Comparison of ENCODE assay signal across 6 cellular contexts in the genomic region with DNA sequence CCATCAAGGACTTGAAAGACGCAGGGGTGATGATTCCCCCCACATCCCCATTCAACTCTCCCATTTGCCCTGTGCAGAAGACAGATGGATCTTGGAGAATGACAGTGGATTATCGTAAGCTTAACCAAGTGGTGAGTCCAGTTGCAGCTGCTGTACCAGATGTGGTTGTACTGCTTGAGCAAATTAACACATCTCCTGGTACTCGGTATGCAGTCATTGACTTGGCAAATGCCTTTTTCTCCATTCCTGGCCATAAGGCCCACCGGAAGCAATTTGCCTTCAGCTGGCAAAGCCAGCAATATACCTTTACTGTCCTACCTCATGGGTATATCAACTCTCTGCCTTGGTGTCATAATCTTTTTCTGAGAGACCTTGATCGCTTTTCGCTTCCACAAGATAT.
DNase-seq lines count a peak whose midpoint lies in the region; ATAC-seq and TF ChIP-seq lines count a peak whose summit lies in the region.
"Not testable (repeated sequence)": the region's sequence is repeated elsewhere in the genome, so short reads cannot be mapped to it uniquely, and the experiment has no call there.

No MANE protein-coding gene starts in this region.

- H3K4me3 Mint-ChIP-seq in CD4-positive, alpha-beta memory T cell; natural killer cell: not testable (repeated sequence)

- CTCF ChIA-PET in CD4-positive, alpha-beta memory T cell (lab: Charles Lee; ENCODE audit: partially characterized antibody); HEK293 (lab: Yijun Ruan, JAX): not testable (repeated sequence)

- not testable (repeated sequence) for ATAC-seq in natural killer cell

- POLR2A ChIA-PET in CD4-positive, alpha-beta memory T cell (lab: Charles Lee; ENCODE audit: partially characterized antibody); HEK293 (lab: Yijun Ruan, JAX): not testable (repeated sequence)

- not testable (repeated sequence) for H3K9me3 ChIP-seq in CD4-positive, alpha-beta memory T cell (ENCODE audit: control insufficient read depth in 1 of 2, low read length in 2 of 2); HEK293 (ENCODE audit: control insufficient read depth, insufficient read depth, low read depth, low read length); adipocyte (ENCODE audit: control insufficient read depth, low read length)

- H3K4me1 Mint-ChIP-seq in CD4-positive, alpha-beta memory T cell = peaks cover 0 to 15% (median 8%) of the 10 kb centered on the region in 4 donors
- H3K4me1 Mint-ChIP-seq in natural killer cell = peaks cover 7 to 10% of the 10 kb centered on the region in 2 donors

- not testable (repeated sequence) for H3K4me1 ChIP-seq in CD4-positive, alpha-beta memory T cell (ENCODE audit: insufficient read depth, low read length); HEK293 (ENCODE audit: control insufficient read depth, insufficient read depth, low read length)
- peaks cover 39% of the 10 kb centered on the region for H3K4me1 ChIP-seq in adipocyte (ENCODE audit: control insufficient read depth, insufficient read depth, low read length)

- intact Hi-C loops in CD4-positive, alpha-beta memory T cell (cut with micrococcal nuclease); natural killer cell (cut with micrococcal nuclease): not testable (repeated sequence)

- peak overlapping the region; percentile 24 for H3K9ac ChIP-seq in adipocyte (ENCODE audit: low read length)

- DNase-seq in CD4-positive, alpha-beta memory T cell; adipocyte (ENCODE audit: low read depth); natural killer cell: not testable (repeated sequence)
- DNase-seq in NCI-H82 (lab: John Stamatoyannopoulos, UW) (peak; percentile 75), fibroblast of mammary gland (ENCODE audit: low read depth) (peak; percentile 44)

- H3K36me3 ChIP-seq in CD4-positive, alpha-beta memory T cell (ENCODE audit: insufficient read depth, low read length); HEK293 (ENCODE audit: control insufficient read depth in 2 of 2, insufficient read depth in 1 of 2, low read length in 2 of 2); adipocyte (ENCODE audit: control insufficient read depth, insufficient read depth, low read length, severe bottlenecking): not testable (repeated sequence)

- not testable (repeated sequence) for H3K4me3 ChIP-seq in CD4-positive, alpha-beta memory T cell (ENCODE audit: low read length in 2 of 2); HEK293 (ENCODE audit: low read depth, low read length); adipocyte (ENCODE audit: low read length); fibroblast of mammary gland (ENCODE audit: control insufficient read depth, low read depth, low read length)

- H3K27ac ChIP-seq in CD4-positive, alpha-beta memory T cell (ENCODE audit: low read depth, low read length) = peak overlapping the region; percentile 46
- not testable (repeated sequence) for H3K27ac ChIP-seq in HEK293 (ENCODE audit: extremely low read depth, low read depth, low read length)

- H3K27me3 Mint-ChIP-seq in CD4-positive, alpha-beta memory T cell; natural killer cell (ENCODE audit: low read depth in 2 of 2): not testable (repeated sequence)

- not testable (repeated sequence) for H3K27me3 ChIP-seq in CD4-positive, alpha-beta memory T cell (ENCODE audit: insufficient read depth, low read length); adipocyte (replicated peaks; ENCODE audit: control insufficient read depth, insufficient read depth, low read length)

- TF ChIP-seq CTCF in HEK293 (tag by site-specific recombination; IDR thresholded peaks at IDR 0.05); fibroblast of mammary gland (conservative IDR thresholded peaks at IDR 0.05; ENCODE audit: control insufficient read depth, insufficient read depth, low read depth, low read length); natural killer cell (IDR thresholded peaks at IDR 0.05): not testable (repeated sequence)

- not testable (repeated sequence) for H3K36me3 Mint-ChIP-seq in CD4-positive, alpha-beta memory T cell; natural killer cell

- H3K27ac Mint-ChIP-seq in CD4-positive, alpha-beta memory T cell = peak overlapping the region in 4 of 7 donors; percentile 60 to 89 (median 84)
- H3K27ac Mint-ChIP-seq in natural killer cell = peak overlapping the region; percentile 63 to 65

- H3K9me3 Mint-ChIP-seq in CD4-positive, alpha-beta memory T cell; natural killer cell: not testable (repeated sequence)

TF ChIP-seq in HEK293, 187 proteins besides CTCF, POLR2A, EP300 and RAD21:
- TF ChIP-seq ZNF157 (tag by site-specific recombination; IDR thresholded peaks at IDR 0.05) = peak; percentile 59; the same call in 1 of the 2 replicates
TF ChIP-seq in HEK293: peak in this region for 1; not testable (repeated sequence) for 186.
